In genomic region chr15:36186376-36186775, GRCh38 we compare ENCODE assay signal across 26 cellular contexts.
"Had no signal": no experiment of that assay in that cellular context is flagged by ENCODE, and none has a peak within 500 bp of the region (broad histone marks: within the 10 kb centered on the region; RNA-seq: fewer than 3 reads in every experiment).

No MANE protein-coding gene starts in this region.

- DNase-seq: effector memory CD4-positive, alpha-beta T cell; foreskin fibroblast; immature natural killer cell; kidney; left cardiac atrium; left ventricle myocardium inferior; lower lobe of right lung; mesenchymal stem cell; midbrain; occipital lobe; retina; right lobe of liver; spleen; stimulated activated CD4-positive, alpha-beta T cell treated with anti-CD3 and anti-CD28 coated beads, Interleukin-15, amount 100 ng/mL, for 24 hours; stimulated activated CD4-positive, alpha-beta T cell treated with anti-CD3 and anti-CD28 coated beads, Interleukin-1b, Interleukin-23, amount 100 ng/mL, for 48 hours; stimulated activated CD4-positive, alpha-beta T cell treated with anti-CD3 and anti-CD28 coated beads, Interleukin-4, amount 100 ng/mL, for 24 hours; tibial artery; upper lobe of left lung had no signal

- H3K9me3 ChIP-seq: esophagus muscularis mucosa, gastroesophageal sphincter, lower lobe of right lung, prostate gland, right lobe of liver, tibial artery, upper lobe of left lung, vagina had no signal

- ATAC-seq: gastroesophageal sphincter; left cardiac atrium; lower lobe of right lung; stimulated activated memory B cell treated with anti-CD40 and anti-IgM and Interleukin-4, amounts not matched to agents 10 μg/mL and 1 μg/mL and 100 μg/mL, for 72 hours had no signal

- H3K27ac ChIP-seq: coronary artery, epithelial cell of prostate, esophagus muscularis mucosa, gastroesophageal sphincter, left ventricle myocardium inferior, lower lobe of right lung, parathyroid adenoma, prostate gland, right lobe of liver, tibial artery, upper lobe of left lung, vagina had no signal

- H3K27me3 ChIP-seq: esophagus muscularis mucosa, gastroesophageal sphincter, right lobe of liver, spleen, tibial artery, upper lobe of left lung, vagina had no signal

- H3K4me3 ChIP-seq: coronary artery, esophagus muscularis mucosa, gastroesophageal sphincter, left ventricle myocardium inferior, lower lobe of right lung, prostate gland, right lobe of liver, spleen, tibial artery, upper lobe of left lung, vagina had no signal

- H3K36me3 ChIP-seq: esophagus muscularis mucosa, gastroesophageal sphincter, left ventricle myocardium inferior, lower lobe of right lung, prostate gland, right lobe of liver, spleen, tibial artery, upper lobe of left lung, vagina had no signal

- H3K4me1 ChIP-seq: esophagus muscularis mucosa, gastroesophageal sphincter, left ventricle myocardium inferior, lower lobe of right lung, parathyroid adenoma, prostate gland, right lobe of liver, spleen, tibial artery, upper lobe of left lung, vagina had no signal
